In genomic region chr20:23257106-23257761, GRCh38 we compare ENCODE assay signal across 13 cellular contexts.
DNase-seq lines count a peak whose midpoint lies in the region; ATAC-seq, FAIRE-seq and TF ChIP-seq lines count a peak whose summit lies in the region.
"Had no signal": no experiment of that assay in that cellular context is flagged by ENCODE, and none has a peak within 500 bp of the region (broad histone marks: within the 10 kb centered on the region; RNA-seq: fewer than 3 reads in every experiment).

No MANE protein-coding gene starts in this region.

- H2BK12ac ChIP-seq in trophoblast cell (ENCODE audit: low read length), result no peak overlapping the region

- no peak overlapping the region for H2BK5ac ChIP-seq in trophoblast cell (ENCODE audit: low read depth, low read length, poor library complexity)

- no peak for FAIRE-seq in pancreas (lab: Jason Lieb, UNC)
- FAIRE-seq: urothelium cell line had no signal

- H3K14ac ChIP-seq in trophoblast cell (ENCODE audit: low read length), result no peak overlapping the region

- no peaks in the 10 kb centered on the region for H4K20me1 ChIP-seq in BLaER1 treated with 17β-estradiol and CSF1 and Interleukin-3, amounts not matched to agents 10 nM and 100 nM

- peak overlapping the region; percentile 27 to 69 (median 57); a peak in 19 of 22 replicates for H3K9ac ChIP-seq in BLaER1 treated with 17β-estradiol and CSF1 and Interleukin-3, amounts not matched to agents 10 nM and 100 nM
- H3K9ac ChIP-seq in parathyroid adenoma (no peak overlapping the region), trophoblast cell (ENCODE audit: low read length) (no peak overlapping the region)

- H3K4ac ChIP-seq in trophoblast cell (ENCODE audit: low read depth, low read length), result no peak overlapping the region

- TF ChIP-seq CTCF in fibroblast of villous mesenchyme (IDR thresholded peaks at IDR 0.05; ENCODE audit: insufficient read depth, low read depth, low read length), result no peak
- no peak for TF ChIP-seq CTCF in parathyroid adenoma (IDR thresholded peaks at IDR 0.05)
- TF ChIP-seq CTCF in pancreas (IDR thresholded peaks at IDR 0.05), result no peak

- H4K8ac ChIP-seq in trophoblast cell (ENCODE audit: low read depth, low read length), result no peak overlapping the region

- H3K4me1 ChIP-seq in BLaER1 treated with 17β-estradiol and CSF1 and Interleukin-3, amounts not matched to agents 10 nM and 100 nM, result peaks cover 57 to 78% (median 69%) of the 10 kb centered on the region in 10 experiments
- H3K4me1 ChIP-seq in parathyroid adenoma, result no peaks in the 10 kb centered on the region
- H3K4me1 ChIP-seq in pancreas, result peaks cover 0 to 7% (median 0%) of the 10 kb centered on the region in 3 donors
- peaks cover 0 to 1% of the 10 kb centered on the region in 2 experiments for H3K4me1 ChIP-seq in trophoblast cell (ENCODE audit: control insufficient read depth in 1 of 2, insufficient read depth in 2 of 2, low read length in 2 of 2)
- H3K4me1 ChIP-seq: prostate gland had no signal

- WGBS in pancreas, 2 donors, result 44 to 51% methylated on average over 12 of the region's 12 CpGs
- no CpG with 5 or more reads among the region's 12 CpGs for WGBS in trophoblast cell (ENCODE audit: extremely low coverage, insufficient coverage, insufficient read length)

- H3K27ac ChIP-seq in BLaER1 treated with 17β-estradiol and CSF1 and Interleukin-3, amounts not matched to agents 10 nM and 100 nM, result peak overlapping the region; percentile 50 to 83 (median 77); a peak in 21 of 22 replicates
- H3K27ac ChIP-seq in parathyroid adenoma, result peak overlapping the region; percentile 44
- H3K27ac ChIP-seq in pancreas, result peak overlapping the region in 1 of 4 donors; percentile 48
- H3K27ac ChIP-seq in trophoblast cell (ENCODE audit: low read depth, low read length), result no peak overlapping the region
- H3K27ac ChIP-seq: prostate gland had no signal

- no peaks in the 10 kb centered on the region for H3K79me1 ChIP-seq in trophoblast cell (ENCODE audit: low read length)

- H2BK120ac ChIP-seq in trophoblast cell (ENCODE audit: insufficient read depth, low read length, poor library complexity), result no peak overlapping the region

- no peak for ATAC-seq in pancreas

- no peak overlapping the region for H3K18ac ChIP-seq in trophoblast cell (ENCODE audit: low read length)

- H2AK5ac ChIP-seq in trophoblast cell (ENCODE audit: low read length), result no peak overlapping the region

- H3K4me2 ChIP-seq in BLaER1 treated with 17β-estradiol and CSF1 and Interleukin-3, amounts not matched to agents 10 nM and 100 nM, result peak overlapping the region; percentile 65 to 93 (median 85)
- H3K4me2 ChIP-seq in parathyroid adenoma (ENCODE audit: low read length), result no peak overlapping the region
- no peak overlapping the region for H3K4me2 ChIP-seq in trophoblast cell (ENCODE audit: low read length)

- peak; percentile 37 for DNase-seq in RPMI7951 (ENCODE audit: low read depth)
- peak; percentile 32 for DNase-seq in fibroblast of villous mesenchyme (ENCODE audit: low read depth)
- DNase-seq in pancreas, result no peak
- DNase-seq in T-helper 9 cell, result no peak
- DNase-seq in trophoblast cell, result no peak
- no peak for DNase-seq in GM03348 (ENCODE audit: low spot score)
- DNase-seq: activated CD4-positive, alpha-beta memory T cell treated with anti-CD3 and anti-CD28 coated beads, Interleukin-2, amount 10 ng/mL, durations not matched to agents 7 days and 5 days; activated naive CD4-positive, alpha-beta T cell treated with Interleukin-2 at 50 U/mL for 16 hours; GDM1 had no signal

- no peaks in the 10 kb centered on the region for H3K27me3 ChIP-seq in BLaER1 treated with 17β-estradiol and CSF1 and Interleukin-3, amounts not matched to agents 10 nM and 100 nM
- no peaks in the 10 kb centered on the region for H3K27me3 ChIP-seq in parathyroid adenoma (ENCODE audit: control insufficient read depth, insufficient read depth, low read length)
- peaks cover 0 to 3% (median 0%) of the 10 kb centered on the region in 4 donors for H3K27me3 ChIP-seq in pancreas
- H3K27me3 ChIP-seq in trophoblast cell (ENCODE audit: insufficient read depth, low read length), result no peaks in the 10 kb centered on the region

- intact Hi-C loops in pancreas (cut with DNase I), result no loop called here

- no peak overlapping the region for H4K91ac ChIP-seq in trophoblast cell (ENCODE audit: low read depth, low read length)

- no peak overlapping the region for H3K23ac ChIP-seq in trophoblast cell (ENCODE audit: low read length)

- H2AFZ ChIP-seq in parathyroid adenoma (no peak overlapping the region), trophoblast cell (ENCODE audit: insufficient read depth, low read length, poor library complexity) (no peak overlapping the region)

- H3K4me3 ChIP-seq in BLaER1 treated with 17β-estradiol and CSF1 and Interleukin-3, amounts not matched to agents 10 nM and 100 nM, result peak overlapping the region in 5 of 10 experiments; percentile 6 to 37 (median 28); a peak in 6 of 20 replicates
- H3K4me3 ChIP-seq in fibroblast of villous mesenchyme (ENCODE audit: low read depth, low read length) (no peak overlapping the region), parathyroid adenoma (ENCODE audit: low read depth, low read length) (no peak overlapping the region), pancreas (no peak overlapping the region), trophoblast cell (ENCODE audit: low read depth, low read length) (no peak overlapping the region)
- H3K4me3 ChIP-seq: prostate gland had no signal

- no peaks in the 10 kb centered on the region for H3K36me3 ChIP-seq in BLaER1 treated with 17β-estradiol and CSF1 and Interleukin-3, amounts not matched to agents 10 nM and 100 nM
- H3K36me3 ChIP-seq in parathyroid adenoma (ENCODE audit: control insufficient read depth, insufficient read depth, low read length) (no peaks in the 10 kb centered on the region), pancreas (no peaks in the 10 kb centered on the region), trophoblast cell (ENCODE audit: control insufficient read depth in 1 of 2, insufficient read depth in 2 of 2, low read length in 2 of 2) (no peaks in the 10 kb centered on the region)
- H3K36me3 ChIP-seq: prostate gland had no signal

- H3K79me2 ChIP-seq in parathyroid adenoma (no peaks in the 10 kb centered on the region), trophoblast cell (ENCODE audit: control insufficient read depth, insufficient read depth, low read length, poor library complexity) (no peaks in the 10 kb centered on the region)

- H4K12ac ChIP-seq in trophoblast cell (ENCODE audit: low read depth, low read length), result no peak overlapping the region

- H3K9me3 ChIP-seq in BLaER1 treated with 17β-estradiol and CSF1 and Interleukin-3, amounts not matched to agents 10 nM and 100 nM (replicated peaks in 1 of 11), result peaks cover 0 to 3% (median 0%) of the 10 kb centered on the region in 11 experiments; a peak in 3 of 22 replicates
- no peaks in the 10 kb centered on the region for H3K9me3 ChIP-seq in parathyroid adenoma (ENCODE audit: control insufficient read depth, low read length)
- H3K9me3 ChIP-seq in pancreas, result no peaks in the 10 kb centered on the region
- peaks cover 2% of the 10 kb centered on the region for H3K9me3 ChIP-seq in trophoblast cell (ENCODE audit: insufficient read depth, low read depth, low read length)
- H3K9me3 ChIP-seq: prostate gland had no signal

Comparison
In these comparisons a context has a peak if more than half of its experiments do, and no peak if none do; other contexts are left out.
1. H3K4me2 ChIP-seq: peak in BLaER1 treated with 17β-estradiol and CSF1 and Interleukin-3, amounts not matched to agents 10 nM and 100 nM (11 of 11); none in parathyroid adenoma (single experiment) and trophoblast cell (single experiment).
2. H3K9ac ChIP-seq: peak in BLaER1 treated with 17β-estradiol and CSF1 and Interleukin-3, amounts not matched to agents 10 nM and 100 nM (11 of 11); none in parathyroid adenoma (single experiment) and trophoblast cell (single experiment).
3. DNase-seq: peak in RPMI7951 (single experiment) and fibroblast of villous mesenchyme (single experiment); none in pancreas (0 of 6), T-helper 9 cell (single experiment), trophoblast cell (0 of 2) and GM03348 (single experiment).